In genomic region chr21:26553921-26554320, GRCh38 we compare ENCODE assay signal across 20 cellular contexts.
DNase-seq lines count a peak whose midpoint lies in the region; ATAC-seq and TF ChIP-seq lines count a peak whose summit lies in the region.
"Had no signal": no experiment of that assay in that cellular context is flagged by ENCODE, and none has a peak within 500 bp of the region (broad histone marks: within the 10 kb centered on the region; RNA-seq: fewer than 3 reads in every experiment).

No MANE protein-coding gene starts in this region.

- no peaks in the 10 kb centered on the region for H3K79me2 ChIP-seq in parathyroid adenoma

- H3K4me1 ChIP-seq in parathyroid adenoma, result no peaks in the 10 kb centered on the region

- H3K27ac ChIP-seq in SK-N-MC, result peak overlapping the region; percentile 25; the same call in 1 of the 2 replicates
- no peak overlapping the region for H3K27ac ChIP-seq in parathyroid adenoma
- H3K27ac ChIP-seq: SJCRH30 had no signal

- H3K27me3 ChIP-seq in parathyroid adenoma (ENCODE audit: control insufficient read depth, insufficient read depth, low read length), result no peaks in the 10 kb centered on the region
- H3K27me3 ChIP-seq: MG63, SJCRH30 had no signal

- no peak for ATAC-seq in HG03196 (IDR thresholded peaks at IDR 0.05; ENCODE audit: unreplicated experiment)
- ATAC-seq: HCT116 had no signal

- DNase-seq in NCI-H748 (lab: John Stamatoyannopoulos, UW; ENCODE audit: unreplicated experiment), result peak; percentile 49
- DNase-seq in NCI-H748 treated with DMSO at 0.1 percent for 48 hours (lab: John Stamatoyannopoulos, UW), result no peak
- peak; percentile 48 to 54 for DNase-seq in NCI-H446 (lab: John Stamatoyannopoulos, UW)
- DNase-seq in SK-N-MC (ENCODE audit: low read depth, low spot score), result no peak
- DNase-seq in activated gamma-delta T cell treated with Interleukin-2 at 50 U/mL for 16 hours, result no peak
- DNase-seq in SIG-M5 treated with dmso at 0.1 percent for 504 hours (lab: John Stamatoyannopoulos, UW; ENCODE audit: unreplicated experiment), result no peak
- DNase-seq: 8988T, Calu3, DMS153, DND-41, KG1, MG63, NCI-H187, NCI-H345, NCI-H524 treated with DMSO at 0.1 percent for 48 hours, SJCRH30, T-helper 1 cell had no signal

- no peak overlapping the region for H3K9ac ChIP-seq in SK-N-MC (ENCODE audit: insufficient read length)
- H3K9ac ChIP-seq in parathyroid adenoma, result no peak overlapping the region

- no peak for TF ChIP-seq CTCF in parathyroid adenoma (IDR thresholded peaks at IDR 0.05)

- H3K4me3 ChIP-seq in SK-N-MC, result peak overlapping the region; percentile 39
- H3K4me3 ChIP-seq in parathyroid adenoma (ENCODE audit: low read depth, low read length), result no peak overlapping the region
- H3K4me3 ChIP-seq: MG63, SJCRH30 had no signal

- H3K9me3 ChIP-seq in SK-N-MC (ENCODE audit: low read depth, low read length) (no peaks in the 10 kb centered on the region), parathyroid adenoma (ENCODE audit: control insufficient read depth, low read length) (no peaks in the 10 kb centered on the region)
- H3K9me3 ChIP-seq: MG63 had no signal

- H2AFZ ChIP-seq in parathyroid adenoma, result no peak overlapping the region

- peak overlapping the region; percentile 13 for H3K4me2 ChIP-seq in parathyroid adenoma (ENCODE audit: low read length)

- peaks cover 7% of the 10 kb centered on the region for H3K36me3 ChIP-seq in SK-N-MC (ENCODE audit: insufficient read depth, low read length)
- H3K36me3 ChIP-seq in parathyroid adenoma (ENCODE audit: control insufficient read depth, insufficient read depth, low read length), result no peaks in the 10 kb centered on the region
- H3K36me3 ChIP-seq: MG63 had no signal

Comparison
In these comparisons a context has a peak if more than half of its experiments do, and no peak if none do; other contexts are left out.
1. DNase-seq: peak in NCI-H748 (single experiment) and NCI-H446 (2 of 2); none in NCI-H748 treated with DMSO at 0.1 percent for 48 hours (single experiment), SK-N-MC (single experiment), activated gamma-delta T cell treated with Interleukin-2 at 50 U/mL for 16 hours (single experiment) and SIG-M5 treated with dmso at 0.1 percent for 504 hours (single experiment).